13 cellular contexts compared by ENCODE assay signal in the genomic region with DNA sequence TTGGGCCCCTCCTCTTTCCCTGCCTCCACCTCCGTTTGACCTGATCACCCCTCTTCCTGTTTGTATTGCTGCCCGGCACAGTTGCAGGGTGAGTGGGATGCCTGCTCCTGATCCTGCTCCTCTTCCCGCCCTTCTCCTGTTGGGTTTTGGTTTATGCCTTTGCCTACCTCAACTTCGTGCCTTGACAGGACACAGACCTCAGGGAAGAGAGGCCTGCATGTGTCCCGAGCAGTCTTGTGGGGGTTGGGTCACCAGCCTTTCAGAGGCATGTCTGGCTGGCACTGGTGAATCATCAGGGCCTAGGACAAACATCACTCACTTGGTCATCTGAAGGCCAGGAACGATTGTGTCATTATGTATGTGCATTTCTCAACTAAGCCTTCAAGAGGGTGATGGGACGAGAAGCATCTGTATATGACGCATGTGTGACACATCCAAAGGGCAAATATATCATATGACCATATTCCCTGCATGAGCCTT. TPM values are rescaled to one million over a fixed set of nuclear protein-coding genes. Genes with fewer than 3 reads are reported as not detected.
DNase-seq lines count a peak whose midpoint lies in the region; ATAC-seq and TF ChIP-seq lines count a peak whose summit lies in the region.
"Had no signal": no experiment of that assay in that cellular context is flagged by ENCODE, and none has a peak within 500 bp of the region (broad histone marks: within the 10 kb centered on the region; RNA-seq: fewer than 3 reads in every experiment).

No MANE protein-coding gene starts in this region.

- no peaks in the 10 kb centered on the region for H3K27me3 ChIP-seq in Panc1 (ENCODE audit: control insufficient read depth, insufficient read depth, low read length)
- H3K27me3 ChIP-seq in osteoblast (ENCODE audit: insufficient read depth, low read length): no peaks in the 10 kb centered on the region

- H3K4me3 ChIP-seq in Panc1 (ENCODE audit: low read depth in 2 of 2, low read length in 2 of 2) (no peak overlapping the region), epithelial cell of proximal tubule (ENCODE audit: low read depth, low read length) (no peak overlapping the region), osteoblast (ENCODE audit: insufficient read depth, low read length) (peak overlapping the region; percentile 15), mucosa of descending colon (no peak overlapping the region)

- TF ChIP-seq CTCF in Panc1 (IDR thresholded peaks at IDR 0.05): no peak
- TF ChIP-seq CTCF in epithelial cell of proximal tubule (conservative IDR thresholded peaks at IDR 0.05; ENCODE audit: low read depth, low read length): no peak
- TF ChIP-seq CTCF in osteoblast (IDR thresholded peaks at IDR 0.05; ENCODE audit: extremely low read depth, low read depth, low read length): no peak
- TF ChIP-seq CTCF in nephron progenitor cell (IDR thresholded peaks at IDR 0.05): no peak
- no peak for TF ChIP-seq CTCF in mucosa of descending colon (IDR thresholded peaks at IDR 0.05)

- intact Hi-C loops in Panc1 (cut with micrococcal nuclease; ENCODE audit: unreplicated experiment): no loop called here
- intact Hi-C loops in mucosa of descending colon (cut with DNase I, micrococcal nuclease): no loop called here

- POLR2A ChIA-PET in Panc1 (lab: Charles Lee): no interaction called here

- CTCF ChIA-PET in Panc1 (lab: Charles Lee): no interaction called here

- 0 out of 2 replicates have a peak, but pooled peaks cover 2% of the 10 kb centered on the region for H3K9me3 ChIP-seq in Panc1 (ENCODE audit: control insufficient read depth, insufficient read depth, low read depth, low read length)
- H3K9me3 ChIP-seq in osteoblast (ENCODE audit: low read depth, low read length): no peaks in the 10 kb centered on the region
- peaks cover 2% of the 10 kb centered on the region for H3K9me3 ChIP-seq in mucosa of descending colon

- H3K27me3 Mint-ChIP-seq in nephron progenitor cell (ENCODE audit: low read depth, poor library complexity): peaks cover 6% of the 10 kb centered on the region

- DNase-seq in GM03348 (ENCODE audit: low spot score) (peak; percentile 82), Panc1 (ENCODE audit: low read depth, low spot score) (peak; percentile 98), epithelial cell of proximal tubule (ENCODE audit: low read depth) (peak; percentile 40), osteoblast (ENCODE audit: insufficient read length, low spot score, missing footprints) (peak; percentile 90), nephron progenitor cell (no peak), mucosa of descending colon (no peak), NCI-H146 (lab: John Stamatoyannopoulos, UW) (no peak), occipital lobe (lab: John Stamatoyannopoulos, UW) (no peak)
- DNase-seq: activated CD4-positive, CD25-positive, alpha-beta regulatory T cell; GDM1; Kasumi-1; NK-92 treated with Interleukin-12 subunit alpha and Interleukin-12 subunit beta, amount 100 ng/mL, for 24 hours had no signal

- BruUV-seq in Panc1 (replicated peaks; lab: Mats Ljungman, UMichigan): no TSS peak

- no peak overlapping the region for H3K4me3 Mint-ChIP-seq in nephron progenitor cell
- H3K4me3 Mint-ChIP-seq: mesothelial cell of epicardium had no signal

- ATAC-seq in Panc1 (peak; percentile 34; the same call in 1 of the 2 replicates), mucosa of descending colon (no peak)

- in situ Hi-C loops in Panc1 (cut with HindIII; ENCODE audit: low pct_unique_long_range_greater_than_20kb, low sequenced_read_pairs): no loop called here

- H3K4me2 ChIP-seq in osteoblast (ENCODE audit: insufficient read depth, low read length): peak overlapping the region; percentile 42

- peak overlapping the region; percentile 6 for H2AFZ ChIP-seq in osteoblast (ENCODE audit: low read length)

- H3K4me1 Mint-ChIP-seq in nephron progenitor cell: peaks cover 10% of the 10 kb centered on the region
- H3K4me1 Mint-ChIP-seq: mesothelial cell of epicardium had no signal

- H4K20me1 ChIP-seq in osteoblast (ENCODE audit: insufficient read depth, low read length): no peaks in the 10 kb centered on the region

- peaks cover 11% of the 10 kb centered on the region for H3K9me3 Mint-ChIP-seq in nephron progenitor cell

- H3K79me2 ChIP-seq in osteoblast (ENCODE audit: insufficient read depth, low read length): peaks cover 61% of the 10 kb centered on the region

- H3K36me3 ChIP-seq in Panc1 (ENCODE audit: control insufficient read depth, insufficient read depth, low read length) (no peaks in the 10 kb centered on the region), osteoblast (ENCODE audit: insufficient read depth, low read length) (peaks cover 20% of the 10 kb centered on the region), mucosa of descending colon (ENCODE audit: low read depth) (no peaks in the 10 kb centered on the region)

- H3K36me3 Mint-ChIP-seq in nephron progenitor cell (ENCODE audit: low read depth): no peaks in the 10 kb centered on the region
- H3K36me3 Mint-ChIP-seq: mesothelial cell of epicardium had no signal

- H3K27ac ChIP-seq in Panc1 (ENCODE audit: low read length) (no peak overlapping the region), osteoblast (ENCODE audit: low read depth, low read length) (peak overlapping the region; percentile 99)

- no peak overlapping the region for H3K27ac Mint-ChIP-seq in nephron progenitor cell
- H3K27ac Mint-ChIP-seq: mesothelial cell of epicardium had no signal

- no peaks in the 10 kb centered on the region for H3K4me1 ChIP-seq in Panc1 (ENCODE audit: control insufficient read depth, insufficient read depth, low read length)
- peaks cover 19% of the 10 kb centered on the region for H3K4me1 ChIP-seq in osteoblast (ENCODE audit: insufficient read depth, low read length)
- no peaks in the 10 kb centered on the region for H3K4me1 ChIP-seq in mucosa of descending colon (ENCODE audit: low read depth)

RNA-seq across cellular contexts. Expression of gene NPR3, which starts 56.9 kb away (rescaled TPM):
- total RNA-seq in Panc1 (2021; ENCODE audit: unreplicated experiment) (0.10 TPM), epithelial cell of proximal tubule (0.14 and 0.29 TPM in 2 replicates), osteoblast (73.1 and 92.3 TPM in 2 replicates), mucosa of descending colon (10 to 100 TPM in 1 of 3 donors, 1 to 10 TPM in 2; 1.4 to 24.0 (median 2.8) TPM), occipital lobe (19.3 TPM)
- 0.35 TPM for polyA plus RNA-seq in Panc1 (2012; ENCODE audit: insufficient read length)

Comparison
In these comparisons a context has a peak if more than half of its experiments do, and no peak if none do; other contexts are left out.
1. DNase-seq: peak in GM03348 (single experiment), Panc1 (single experiment), epithelial cell of proximal tubule (single experiment) and osteoblast (single experiment); none in nephron progenitor cell (single experiment), mucosa of descending colon (0 of 3), NCI-H146 (single experiment) and occipital lobe (single experiment).